In the genomic region with DNA sequence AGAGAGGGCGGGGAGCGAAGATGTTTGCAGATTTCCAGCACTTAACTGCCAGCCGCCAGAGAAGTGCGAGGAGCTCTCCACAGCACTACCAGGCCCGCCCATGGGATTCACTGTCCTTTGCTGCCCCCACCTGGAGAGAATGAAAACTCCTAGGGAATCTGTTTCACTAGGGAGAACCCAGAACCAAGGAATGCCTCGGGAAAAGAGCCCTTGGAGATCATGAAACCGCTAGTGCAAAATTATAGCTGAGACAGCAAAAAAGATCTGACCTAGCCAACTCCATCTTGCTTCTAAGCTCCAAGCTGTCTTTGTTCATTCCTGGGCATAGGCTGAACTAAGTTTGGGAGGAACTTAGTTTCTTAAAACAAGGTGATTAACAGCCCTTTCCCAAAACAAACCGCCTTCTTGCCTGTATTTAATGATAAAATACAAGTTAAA, we compare ENCODE assay signal across 1 cellular context.
A peak's percentile ranks its signal among the peaks of the same experiment; 100 is the strongest.
TF ChIP-seq lines count a peak whose summit lies in the region.

No MANE protein-coding gene starts in this region.

TF ChIP-seq in H1, 55 proteins besides CTCF, POLR2A, EP300 and RAD21 (continued from another document):
- TF ChIP-seq JUN (IDR thresholded peaks at IDR 0.05; ENCODE audit: low read depth, low read length), result no peak
- no peak for TF ChIP-seq TEAD4 (IDR thresholded peaks at IDR 0.05; ENCODE audit: low read depth, low read length)
- no peak for TF ChIP-seq RNF2 (IDR thresholded peaks at IDR 0.05; ENCODE audit: borderline replicate concordance, low read depth, low read length, missing control alignments, poor library complexity, severe bottlenecking)
- TF ChIP-seq MAFK (IDR thresholded peaks at IDR 0.05; ENCODE audit: low read depth, low read length), result peak; percentile 96
- TF ChIP-seq YY1 (IDR thresholded peaks at IDR 0.05; ENCODE audit: low read depth, low read length), result no peak
- TF ChIP-seq TCF12 (IDR thresholded peaks at IDR 0.05; ENCODE audit: low read depth, low read length), result no peak
- no peak for TF ChIP-seq FOSL1 (IDR thresholded peaks at IDR 0.05; ENCODE audit: insufficient read depth, low read depth, low read length)
- TF ChIP-seq GTF2F1 (IDR thresholded peaks at IDR 0.05; ENCODE audit: borderline replicate concordance, low read depth, low read length), result no peak
- no peak for TF ChIP-seq CTBP2 (IDR thresholded peaks at IDR 0.05; ENCODE audit: borderline replicate concordance, insufficient read depth, insufficient read length, low read length)
- TF ChIP-seq JUND (IDR thresholded peaks at IDR 0.05; ENCODE audit: low read length), result no peak
- 0 out of 4 replicates have a peak, but pooled peaks of 1 of the 2 experiments have one; percentile 56 for TF ChIP-seq SIN3A (conservative IDR thresholded peaks at IDR 0.05 in 1 of 2, IDR thresholded peaks at IDR 0.05 in 1 of 2; ENCODE audit: low read depth in 1 of 2, low read length in 2 of 2)
- peak; percentile 49; the same call in 1 of the 2 replicates for TF ChIP-seq BACH1 (IDR thresholded peaks at IDR 0.05; ENCODE audit: low read length)
- no peak for TF ChIP-seq RFX5 (IDR thresholded peaks at IDR 0.05; ENCODE audit: borderline replicate concordance, low read depth, low read length)
- TF ChIP-seq TBP (IDR thresholded peaks at IDR 0.05; ENCODE audit: low read depth, low read length), result 0 out of 2 replicates have a peak, but pooled peaks have one; percentile 36
